In the genomic region with DNA sequence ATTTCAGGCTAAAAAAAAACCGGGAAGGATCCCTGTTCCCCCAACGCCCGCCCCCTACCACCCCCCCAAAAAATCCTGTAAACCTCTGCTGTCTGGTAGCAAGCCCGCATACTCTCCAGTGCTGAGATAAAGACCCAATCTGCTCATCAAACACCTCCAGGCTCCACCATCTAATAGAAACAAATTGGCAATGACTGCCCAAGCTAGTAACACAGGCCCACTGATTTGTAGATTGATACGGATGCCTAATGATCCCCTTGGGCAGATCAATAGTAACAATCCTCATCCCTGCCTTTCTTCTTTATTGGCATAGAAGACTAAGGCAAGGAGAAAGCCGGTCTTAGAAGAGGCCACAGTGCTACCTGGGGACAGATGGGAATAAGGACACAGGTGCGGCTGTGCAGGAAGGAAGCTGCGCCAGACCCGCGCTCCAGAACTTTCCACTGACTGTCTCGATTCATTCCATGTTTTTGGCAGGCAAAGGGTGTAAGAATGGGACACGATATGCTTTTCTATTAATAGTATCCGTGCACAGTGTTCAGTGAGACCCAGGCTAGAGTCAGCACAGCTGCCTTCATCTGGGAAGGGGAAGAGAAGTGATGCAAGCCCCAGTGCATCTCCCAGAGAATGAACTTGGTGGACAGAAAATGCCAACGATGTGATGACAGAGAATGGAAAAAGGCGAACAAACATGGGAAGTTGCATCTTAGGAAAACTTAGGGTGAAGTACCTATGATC, we compare ENCODE assay signal across 27 cellular contexts.
A peak's percentile ranks its signal among the peaks of the same experiment; 100 is the strongest.
DNase-seq lines count a peak whose midpoint lies in the region; ATAC-seq, FAIRE-seq and TF ChIP-seq lines count a peak whose summit lies in the region.
"Had no signal": no experiment of that assay in that cellular context is flagged by ENCODE, and none has a peak within 500 bp of the region (broad histone marks: within the 10 kb centered on the region; RNA-seq: fewer than 3 reads in every experiment).

No MANE protein-coding gene starts in this region.

- TF ChIP-seq RAD21 in H1 (IDR thresholded peaks at IDR 0.05 in 1 of 2, conservative IDR thresholded peaks at IDR 0.05 in 1 of 2; ENCODE audit: low read depth in 2 of 2, low read length in 2 of 2): no peak

- H3K4me1 Mint-ChIP-seq in brain: peaks cover 97% of the 10 kb centered on the region
- peaks cover 9% of the 10 kb centered on the region for H3K4me1 Mint-ChIP-seq in activated CD4-positive, alpha-beta T cell treated with anti-CD3 and anti-CD28 coated beads, Interleukin-2, amount 10 ng/mL, durations not matched to agents 24 days and 14 days

- intact Hi-C loops in sigmoid colon (cut with DNase I): no loop called here
- intact Hi-C loops in activated CD4-positive, alpha-beta T cell treated with anti-CD3 and anti-CD28 coated beads, Interleukin-2, amount 10 ng/mL, durations not matched to agents 24 days and 14 days (cut with micrococcal nuclease): no loop called here

- no peaks in the 10 kb centered on the region for H3K79me1 ChIP-seq in H1 (ENCODE audit: low read depth, low read length)

- H2BK12ac ChIP-seq in H1 (ENCODE audit: low read depth, low read length): peak overlapping the region; percentile 35

- H3K9ac ChIP-seq in H1 (replicated peaks in 1 of 4; ENCODE audit: extremely low read depth in 1 of 4, low read depth in 3 of 4, low read length in 3 of 4): no peak overlapping the region
- H3K9ac ChIP-seq: GM23248, KMS-11 had no signal

- no peak overlapping the region for H3K14ac ChIP-seq in H1 (ENCODE audit: insufficient read length)

- no peaks in the 10 kb centered on the region for H3K36me3 ChIP-seq in H1 (ENCODE audit: control insufficient read depth in 2 of 4, insufficient read depth in 4 of 4, low read length in 3 of 4)
- no peaks in the 10 kb centered on the region for H3K36me3 ChIP-seq in sigmoid colon
- H3K36me3 ChIP-seq: HAP-1, Peyer's patch had no signal

- H3K4me1 ChIP-seq in H1 (replicated peaks in 1 of 4; ENCODE audit: control insufficient read depth in 3 of 4, insufficient read depth in 4 of 4, low read length in 3 of 4) (peaks cover 0 to 12% (median 5%) of the 10 kb centered on the region in 4 experiments; a peak in 4 of 7 replicates), sigmoid colon (peaks cover 0 to 8% (median 0%) of the 10 kb centered on the region in 4 donors)
- H3K4me1 ChIP-seq: Peyer's patch had no signal

- H3K4me3 ChIP-seq in H1 (ENCODE audit: extremely low read depth in 1 of 4, insufficient read depth in 2 of 4, low read depth in 3 of 4, low read length in 4 of 4): no peak overlapping the region
- no peak overlapping the region for H3K4me3 ChIP-seq in sigmoid colon
- H3K4me3 ChIP-seq: GM12878, GM23248, HAP-1, Peyer's patch had no signal

- POLR2A ChIA-PET in H1 (lab: Charles Lee; ENCODE audit: partially characterized antibody): no interaction called here

- peaks cover 8% of the 10 kb centered on the region for H3K23me2 ChIP-seq in H1 (ENCODE audit: low read depth, low read length)

- H2AFZ ChIP-seq in H1 (ENCODE audit: low read length): no peak overlapping the region
- H2AFZ ChIP-seq: GM23248 had no signal

- peak overlapping the region; percentile 31; the same call in 1 of the 2 replicates for H2BK15ac ChIP-seq in H1 (ENCODE audit: low read length)

- H3K27me3 ChIP-seq in H1 (replicated peaks in 1 of 4; ENCODE audit: control insufficient read depth in 3 of 4, extremely low read depth in 1 of 4, insufficient read depth in 3 of 4, low read length in 3 of 4) (no peaks in the 10 kb centered on the region), sigmoid colon (peaks cover 0 to 19% (median 0%) of the 10 kb centered on the region in 3 donors)
- H3K27me3 ChIP-seq: Peyer's patch had no signal

- 86% methylated on average over 12 of the region's 15 CpGs; no CpG with 5 or more reads in 1 of the 2 experiments for WGBS in H1 (ENCODE audit: extremely low coverage in 1 of 2, insufficient coverage in 1 of 2, insufficient read length in 1 of 2, insufficient replicate concordance in 2 of 2, low coverage in 1 of 2, low lambda C conversion rate in 2 of 2, missing lambda C conversion rate in 1 of 2), 2 experiments
- 64 to 69% methylated on average over 15 of the region's 15 CpGs for WGBS in sigmoid colon, 2 donors

- TF ChIP-seq EP300 in H1 (IDR thresholded peaks at IDR 0.05; ENCODE audit: borderline replicate concordance in 1 of 2, low read depth in 2 of 2, low read length in 2 of 2) (no peak), sigmoid colon (IDR thresholded peaks at IDR 0.05) (no peak)

- CTCF ChIA-PET in H1 (lab: Charles Lee; ENCODE audit: partially characterized antibody): interaction anchor here (1.2 kb wide), 1 partner anchor 145 kb away, joined by 3 read pairs; no protein-coding TSS in a partner anchor

- H3K27ac Mint-ChIP-seq in brain: peak overlapping the region in 2 of 5 experiments; percentile 71 to 97
- H3K27ac Mint-ChIP-seq in activated CD4-positive, alpha-beta T cell treated with anti-CD3 and anti-CD28 coated beads, Interleukin-2, amount 10 ng/mL, durations not matched to agents 24 days and 14 days: no peak overlapping the region
- H3K27ac Mint-ChIP-seq: CD4-positive, alpha-beta memory T cell; HFFc6; IgD-negative memory B cell had no signal

- H3K27ac ChIP-seq in H1 (ENCODE audit: low read depth, low read length): no peak overlapping the region
- H3K27ac ChIP-seq in sigmoid colon: peak overlapping the region in 1 of 4 donors; percentile 44
- H3K27ac ChIP-seq: GM23248, HL-60, KMS-11, Peyer's patch had no signal

- no peak for DNase-seq in H1 (ENCODE audit: low read depth in 1 of 2, low spot score in 2 of 2)
- peak; percentile 14 for DNase-seq in mucosa of gallbladder (ENCODE audit: low spot score)
- peak; percentile 69 for DNase-seq in sigmoid colon
- DNase-seq in activated CD4-positive, alpha-beta T cell treated with anti-CD3 and anti-CD28 coated beads, Interleukin-2, amount 10 ng/mL, durations not matched to agents 24 days and 14 days: no peak
- DNase-seq: C1 segment of cervical spinal cord; CD4-positive, alpha-beta memory T cell; COR-L47; DMS79; EL; GDM1; GM23248; HFFc6; MM.1S; NCI-H1694; NCI-H2029 treated with DMSO at 0.1 percent for 48 hours; NCI-H2227 treated with DMSO at 0.1 percent for 48 hours; NCI-H526 treated with DMSO at 0.1 percent for 48 hours; OCI-M1; Peyer's patch had no signal

- no peaks in the 10 kb centered on the region for H3K9me3 ChIP-seq in H1 (ENCODE audit: insufficient read depth in 2 of 2, low read depth in 1 of 2, low read length in 1 of 2)
- H3K9me3 ChIP-seq in sigmoid colon: no peaks in the 10 kb centered on the region
- H3K9me3 ChIP-seq: HAP-1 had no signal

- H3K23ac ChIP-seq in H1 (ENCODE audit: insufficient read length): no peak overlapping the region

- H3K4me2 ChIP-seq in H1 (ENCODE audit: insufficient read depth in 1 of 2, low read depth in 2 of 2, low read length in 2 of 2): no peak overlapping the region
- H3K4me2 ChIP-seq: KMS-11 had no signal

- no peak overlapping the region for H2BK120ac ChIP-seq in H1 (replicated peaks; ENCODE audit: low read depth, low read length)

- H2BK5ac ChIP-seq in H1 (ENCODE audit: low read depth, low read length): no peak overlapping the region

- no peak overlapping the region for H3K18ac ChIP-seq in H1 (ENCODE audit: extremely low read depth, low read length)

- ATAC-seq in HG02852 (IDR thresholded peaks at IDR 0.05; ENCODE audit: unreplicated experiment) (no peak), HG03457 (IDR thresholded peaks at IDR 0.05; ENCODE audit: unreplicated experiment) (no peak)
- ATAC-seq: GM12878 had no signal

- H3K56ac ChIP-seq in H1 (replicated peaks; ENCODE audit: insufficient read length, low read depth, low read length): no peak overlapping the region

- TF ChIP-seq CTCF in brain (conservative IDR thresholded peaks at IDR 0.05): no peak
- no peak for TF ChIP-seq CTCF in H1 (IDR thresholded peaks at IDR 0.05; ENCODE audit: control extremely low read depth in 1 of 3, insufficient read depth in 1 of 3, low read depth in 1 of 3, low read length in 3 of 3)
- TF ChIP-seq CTCF in sigmoid colon (IDR thresholded peaks at IDR 0.05): no peak

- H2BK20ac ChIP-seq in H1 (ENCODE audit: low read length): no peak overlapping the region

- no peaks in the 10 kb centered on the region for H3K79me2 ChIP-seq in H1 (ENCODE audit: control insufficient read depth in 1 of 2, insufficient read depth in 2 of 2, low read length in 2 of 2)

- H3K36me3 Mint-ChIP-seq in brain: no peaks in the 10 kb centered on the region
- H3K36me3 Mint-ChIP-seq in activated CD4-positive, alpha-beta T cell treated with anti-CD3 and anti-CD28 coated beads, Interleukin-2, amount 10 ng/mL, durations not matched to agents 24 days and 14 days (ENCODE audit: low read depth): no peaks in the 10 kb centered on the region
- H3K36me3 Mint-ChIP-seq: CD4-positive, alpha-beta memory T cell had no signal

- no peak for TF ChIP-seq POLR2A in H1 (IDR thresholded peaks at IDR 0.05; ENCODE audit: control extremely low read depth in 1 of 2, low read depth in 2 of 2, low read length in 2 of 2)
- TF ChIP-seq POLR2A in sigmoid colon (IDR thresholded peaks at IDR 0.05): no peak

- H4K8ac ChIP-seq in H1 (ENCODE audit: extremely low read depth, insufficient read depth, low read length): no peak overlapping the region

- FAIRE-seq in H1 (lab: Jason Lieb, UNC): no peak
- FAIRE-seq: GM12878 had no signal

- no peaks in the 10 kb centered on the region for H3K9me3 Mint-ChIP-seq in brain
- no peaks in the 10 kb centered on the region for H3K9me3 Mint-ChIP-seq in activated CD4-positive, alpha-beta T cell treated with anti-CD3 and anti-CD28 coated beads, Interleukin-2, amount 10 ng/mL, durations not matched to agents 24 days and 14 days
- H3K9me3 Mint-ChIP-seq: HFFc6 had no signal

- H3K4ac ChIP-seq in H1 (replicated peaks; ENCODE audit: insufficient read length, low read depth, low read length): no peak overlapping the region

- no peaks in the 10 kb centered on the region for H3K27me3 Mint-ChIP-seq in brain
- H3K27me3 Mint-ChIP-seq in activated CD4-positive, alpha-beta T cell treated with anti-CD3 and anti-CD28 coated beads, Interleukin-2, amount 10 ng/mL, durations not matched to agents 24 days and 14 days: peaks cover 20% of the 10 kb centered on the region

- no peaks in the 10 kb centered on the region for H4K20me1 ChIP-seq in H1 (replicated peaks in 1 of 2; ENCODE audit: control insufficient read depth in 1 of 2, insufficient read depth in 2 of 2, low read length in 2 of 2)

- peak overlapping the region in 3 of 5 experiments; percentile 27 to 84 (median 44) for H3K4me3 Mint-ChIP-seq in brain
- no peak overlapping the region for H3K4me3 Mint-ChIP-seq in activated CD4-positive, alpha-beta T cell treated with anti-CD3 and anti-CD28 coated beads, Interleukin-2, amount 10 ng/mL, durations not matched to agents 24 days and 14 days
- H3K4me3 Mint-ChIP-seq: CD4-positive, alpha-beta memory T cell; HFFc6; IgD-negative memory B cell had no signal

- H4K91ac ChIP-seq in H1 (replicated peaks; ENCODE audit: insufficient read length, low read length): no peak overlapping the region

- H4K5ac ChIP-seq in H1 (ENCODE audit: insufficient read length, low read depth, low read length): no peak overlapping the region

- no peak overlapping the region for H2AK5ac ChIP-seq in H1 (ENCODE audit: low read depth, low read length)

TF ChIP-seq in H1, 55 proteins besides CTCF, POLR2A, EP300 and RAD21 (continues in another document):
- no peak for TF ChIP-seq KDM1A (IDR thresholded peaks at IDR 0.05; ENCODE audit: borderline replicate concordance, low read length)
- TF ChIP-seq CBX8 (IDR thresholded peaks at IDR 0.05; ENCODE audit: borderline replicate concordance, low read depth, low read length): no peak

Comparison
In these comparisons a context has a peak if more than half of its experiments do, and no peak if none do; other contexts are left out.
1. DNase-seq: peak in mucosa of gallbladder (single experiment) and sigmoid colon (single experiment); none in H1 (0 of 2) and activated CD4-positive, alpha-beta T cell treated with anti-CD3 and anti-CD28 coated beads, Interleukin-2, amount 10 ng/mL, durations not matched to agents 24 days and 14 days (single experiment).